Comparison of ENCODE assay signal across 8 cellular contexts in the genomic region with DNA sequence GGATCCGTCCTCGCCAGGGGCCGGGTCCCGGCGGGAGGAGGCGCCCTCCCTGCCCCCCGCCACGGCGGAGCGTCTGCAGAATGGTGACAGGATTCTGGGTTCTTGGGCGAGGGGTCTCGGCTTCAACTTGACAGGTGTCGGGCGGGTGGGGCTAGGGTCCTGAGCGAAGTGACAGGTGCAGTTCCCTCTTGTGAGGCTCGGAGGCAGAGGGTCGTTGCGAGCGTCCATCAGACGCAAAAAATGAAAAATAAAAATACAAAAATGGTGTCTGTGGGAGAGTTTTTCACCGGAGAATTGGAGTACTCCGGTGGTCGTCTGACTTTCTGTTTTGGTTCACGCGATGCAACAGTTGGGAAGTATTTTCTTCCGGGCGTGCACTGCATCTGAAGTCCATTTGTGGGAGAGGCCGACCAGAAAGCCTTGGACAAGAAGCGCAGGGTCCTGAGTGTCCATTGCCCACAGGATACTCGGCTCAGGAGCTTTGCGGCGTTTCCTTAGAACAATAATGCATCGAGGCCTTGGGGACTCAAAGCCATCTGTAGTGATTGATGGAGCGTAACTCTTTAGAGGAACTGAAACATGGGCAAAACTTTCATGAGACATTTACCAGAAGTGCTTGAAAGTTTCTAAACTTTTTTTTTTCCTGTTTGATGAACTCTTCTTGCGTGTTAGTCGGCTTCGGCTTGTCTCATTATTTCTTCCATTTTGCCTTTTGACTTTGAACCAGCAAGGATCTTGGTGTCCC. TPM values are rescaled to one million over a fixed set of nuclear protein-coding genes. Genes with fewer than 3 reads are reported as not detected.
A peak's percentile ranks its signal among the peaks of the same experiment; 100 is the strongest.
DNase-seq lines count a peak whose midpoint lies in the region; ATAC-seq lines count a peak whose summit lies in the region.

No MANE protein-coding gene starts in this region.

- DNase-seq in NCI-H2029 (lab: John Stamatoyannopoulos, UW), result peak; percentile 1
- no peak for DNase-seq in NCI-H2029 treated with DMSO at 0.1 percent for 48 hours (lab: John Stamatoyannopoulos, UW)
- DNase-seq in SK-MEL-5 (ENCODE audit: low read depth, low spot score), result peak; percentile 52
- peak; percentile 83 for DNase-seq in left kidney (ENCODE audit: low read depth, low spot score)
- peak in 1 of 2 donors; percentile 31 for DNase-seq in stimulated activated naive CD8-positive, alpha-beta T cell treated with anti-CD3 and anti-CD28 coated beads, Interleukin-15, amount 100 ng/mL, for 72 hours

- H3K27ac ChIP-seq in cingulate gyrus (ENCODE audit: low read depth, low read length), result peak overlapping the region; percentile 96

- peaks cover 40% of the 10 kb centered on the region for H3K4me1 Mint-ChIP-seq in stimulated activated naive CD8-positive, alpha-beta T cell treated with anti-CD3 and anti-CD28 coated beads, Interleukin-15, amount 100 ng/mL, for 72 hours

- in situ Hi-C loops in SK-MEL-5 (cut with HindIII; ENCODE audit: low pct_unique_long_range_greater_than_20kb, low sequenced_read_pairs), result no loop called here

- no peaks in the 10 kb centered on the region for H3K27me3 Mint-ChIP-seq in stimulated activated naive CD8-positive, alpha-beta T cell treated with anti-CD3 and anti-CD28 coated beads, Interleukin-15, amount 100 ng/mL, for 72 hours

- peak overlapping the region; percentile 93 to 98 for H3K27ac Mint-ChIP-seq in stimulated activated naive CD8-positive, alpha-beta T cell treated with anti-CD3 and anti-CD28 coated beads, Interleukin-15, amount 100 ng/mL, for 72 hours

- peak overlapping the region; percentile 90 to 93 for H3K4me3 Mint-ChIP-seq in stimulated activated naive CD8-positive, alpha-beta T cell treated with anti-CD3 and anti-CD28 coated beads, Interleukin-15, amount 100 ng/mL, for 72 hours

- ATAC-seq in GM19452 (IDR thresholded peaks at IDR 0.05; ENCODE audit: unreplicated experiment) (peak; percentile 64), HG03442 (IDR thresholded peaks at IDR 0.05; ENCODE audit: unreplicated experiment) (peak; percentile 52)
- peak; percentile 5 for ATAC-seq in stimulated activated naive CD8-positive, alpha-beta T cell treated with anti-CD3 and anti-CD28 coated beads, Interleukin-15, amount 100 ng/mL, for 72 hours

- H3K9me3 Mint-ChIP-seq in stimulated activated naive CD8-positive, alpha-beta T cell treated with anti-CD3 and anti-CD28 coated beads, Interleukin-15, amount 100 ng/mL, for 72 hours, result no peaks in the 10 kb centered on the region

RNA-seq across cellular contexts. Expression of gene RB1, which starts 0.8 kb away (rescaled TPM):
- 43.8 and 44.7 TPM in 2 replicates for total RNA-seq in SK-MEL-5 (2014; rRNA removed; shearing (Covaris generic))
- polyA plus RNA-seq in SK-MEL-5 (2015; cell fraction: cytosol; rRNA removed), result 31.0 and 40.3 TPM in 2 replicates
- 15.2 and 17.3 TPM in 2 replicates for polyA plus RNA-seq in SK-MEL-5 (2015; cell fraction: nucleus; rRNA removed)

Comparison
In these comparisons a context has a peak if more than half of its experiments do, and no peak if none do; other contexts are left out.
1. ATAC-seq: peak in every context shown above with its lines; median percentile 64 in GM19452; 52 in HG03442; 5 in stimulated activated naive CD8-positive, alpha-beta T cell treated with anti-CD3 and anti-CD28 coated beads, Interleukin-15, amount 100 ng/mL, for 72 hours.